Comparison of ENCODE assay signal across 24 cellular contexts in genomic region chr13:112161441-112162301, GRCh38.
DNase-seq lines count a peak whose midpoint lies in the region; ATAC-seq and TF ChIP-seq lines count a peak whose summit lies in the region.
"Had no signal": no experiment of that assay in that cellular context is flagged by ENCODE, and none has a peak within 500 bp of the region (broad histone marks: within the 10 kb centered on the region; RNA-seq: fewer than 3 reads in every experiment).

No MANE protein-coding gene starts in this region.

- H3K9me3 ChIP-seq in endodermal cell (ENCODE audit: control insufficient read depth, low read length) (no peaks in the 10 kb centered on the region), ascending aorta (peaks cover 3% of the 10 kb centered on the region in 2 donors)
- H3K9me3 ChIP-seq: MG63 had no signal

- H3K4me3 ChIP-seq in endodermal cell (ENCODE audit: low read length) (peak overlapping the region; percentile 62), ascending aorta (no peak overlapping the region)
- H3K4me3 ChIP-seq: dorsolateral prefrontal cortex, esophagus muscularis mucosa, MG63, SJSA1 had no signal

- H3K9me3 Mint-ChIP-seq in endodermal cell (peaks cover 14% of the 10 kb centered on the region), mesothelial cell of epicardium (peaks cover 15% of the 10 kb centered on the region)
- H3K9me3 Mint-ChIP-seq: activated T-cell treated with anti-CD3 and anti-CD28 coated beads, Interleukin-2, amount 50 U/mL, for 72 hours; T-helper 2 cell treated with Interferon-gamma antibody and Interleukin-4, amounts not matched to agents 5 μg/mL and 100 μg/mL, for 36 hours had no signal

- no peak for TF ChIP-seq CTCF in endodermal cell (conservative IDR thresholded peaks at IDR 0.05)
- no peak for TF ChIP-seq CTCF in mesothelial cell of epicardium (IDR thresholded peaks at IDR 0.05; ENCODE audit: unreplicated experiment)
- TF ChIP-seq CTCF in ascending aorta (IDR thresholded peaks at IDR 0.05), result no peak
- no peak for TF ChIP-seq CTCF in omental fat pad (IDR thresholded peaks at IDR 0.05)

- H3K27ac ChIP-seq in endodermal cell (ENCODE audit: low read depth, low read length) (peak overlapping the region; percentile 99), ascending aorta (no peak overlapping the region)
- H3K27ac ChIP-seq: dorsolateral prefrontal cortex, esophagus muscularis mucosa, SJSA1 had no signal

- no peak overlapping the region for H3K9ac ChIP-seq in endodermal cell (ENCODE audit: extremely low read depth, low read length, poor library complexity, severe bottlenecking)

- H3K4me1 ChIP-seq in endodermal cell (ENCODE audit: control insufficient read depth, insufficient read depth, low read length), result no peaks in the 10 kb centered on the region
- H3K4me1 ChIP-seq in ascending aorta, result no peaks in the 10 kb centered on the region
- H3K4me1 ChIP-seq: esophagus muscularis mucosa, SJSA1 had no signal

- peak; percentile 69 for DNase-seq in COR-L47 (lab: John Stamatoyannopoulos, UW)
- DNase-seq in NCI-H146 (lab: John Stamatoyannopoulos, UW), result peak; percentile 87
- peak; percentile 81 for DNase-seq in endodermal cell
- no peak for DNase-seq in mesothelial cell of epicardium (ENCODE audit: low spot score in 2 of 2, unreplicated experiment in 2 of 2)
- no peak for DNase-seq in ascending aorta (ENCODE audit: low spot score in 2 of 2)
- DNase-seq in erythroblast (lab: John Stamatoyannopoulos, UW), result no peak
- no peak for DNase-seq in omental fat pad (ENCODE audit: low spot score)
- no peak for DNase-seq in ACHN
- DNase-seq: activated CD8-positive, alpha-beta T cell treated with anti-CD3 and anti-CD28 coated beads, Interleukin-2, amount 10 ng/mL, durations not matched to agents 7 days and 5 days; activated T-cell treated with anti-CD3 and anti-CD28 coated beads, Interleukin-2, amount 50 U/mL, for 72 hours; CD4-positive, CD25-positive, alpha-beta regulatory T cell; GOT3; IMR-90; islet precursor cell; mesenchymal stem cell; MG63; NCI-H187; NCI-H526 had no signal

- H3K27me3 ChIP-seq in endodermal cell (ENCODE audit: control insufficient read depth, insufficient read depth, low read length, poor library complexity, severe bottlenecking) (no peaks in the 10 kb centered on the region), ascending aorta (no peaks in the 10 kb centered on the region)
- H3K27me3 ChIP-seq: MG63 had no signal

- peak overlapping the region; percentile 32 for H3K27ac Mint-ChIP-seq in endodermal cell
- no peak overlapping the region for H3K27ac Mint-ChIP-seq in mesothelial cell of epicardium
- H3K27ac Mint-ChIP-seq: activated CD8-positive, alpha-beta T cell treated with anti-CD3 and anti-CD28 coated beads, Interleukin-2, amount 10 ng/mL, durations not matched to agents 7 days and 5 days; activated T-cell treated with anti-CD3 and anti-CD28 coated beads, Interleukin-2, amount 50 U/mL, for 72 hours; CD4-positive, CD25-positive, alpha-beta regulatory T cell; stimulated activated naive CD8-positive, alpha-beta T cell treated with anti-CD3 and anti-CD28 coated beads, Interleukin-15, Interleukin-2, amounts not matched to agents 100 ng/mL and 50 ng/mL, for 24 hours; T-helper 2 cell treated with Interferon-gamma antibody and Interleukin-4, amounts not matched to agents 5 μg/mL and 100 μg/mL, for 36 hours had no signal

- H3K4me1 Mint-ChIP-seq in endodermal cell, result peaks cover 13% of the 10 kb centered on the region
- H3K4me1 Mint-ChIP-seq in mesothelial cell of epicardium, result peaks cover 6% of the 10 kb centered on the region
- H3K4me1 Mint-ChIP-seq: CD4-positive, CD25-positive, alpha-beta regulatory T cell had no signal

- WGBS in endodermal cell (ENCODE audit: insufficient coverage in 1 of 2, insufficient read length in 1 of 2), 2 experiments, result 16 to 21% methylated on average over 13 to 20 of the region's 22 CpGs

- H3K36me3 Mint-ChIP-seq in endodermal cell (ENCODE audit: low read depth), result no peaks in the 10 kb centered on the region
- H3K36me3 Mint-ChIP-seq in mesothelial cell of epicardium, result no peaks in the 10 kb centered on the region
- H3K36me3 Mint-ChIP-seq: CD4-positive, CD25-positive, alpha-beta regulatory T cell had no signal

- intact Hi-C loops in ascending aorta (cut with DNase I), result no loop called here

- H3K36me3 ChIP-seq in endodermal cell (ENCODE audit: control insufficient read depth, insufficient read depth, low read length), result no peaks in the 10 kb centered on the region
- no peaks in the 10 kb centered on the region for H3K36me3 ChIP-seq in ascending aorta
- H3K36me3 ChIP-seq: esophagus muscularis mucosa, MG63, SJSA1 had no signal

- no peak for TF ChIP-seq POLR2A in erythroblast (IDR thresholded peaks at IDR 0.05; ENCODE audit: low read length)

- in situ Hi-C loops in ACHN (cut with HindIII; ENCODE audit: low pct_ligation_motif_present, low pct_unique_long_range_greater_than_20kb, low sequenced_read_pairs), result no loop called here

- ATAC-seq in omental fat pad (ENCODE audit: low FRiP score), result no peak
- ATAC-seq: activated CD8-positive, alpha-beta T cell treated with anti-CD3 and anti-CD28 coated beads, Interleukin-2, amount 10 ng/mL, durations not matched to agents 7 days and 5 days; activated T-cell treated with anti-CD3 and anti-CD28 coated beads, Interleukin-2, amount 50 U/mL, for 72 hours; sciatic nerve had no signal

- H3K4me3 Mint-ChIP-seq in endodermal cell (peak overlapping the region; percentile 35), mesothelial cell of epicardium (peak overlapping the region; percentile 9)
- H3K4me3 Mint-ChIP-seq: activated CD8-positive, alpha-beta T cell treated with anti-CD3 and anti-CD28 coated beads, Interleukin-2, amount 10 ng/mL, durations not matched to agents 7 days and 5 days; activated T-cell treated with anti-CD3 and anti-CD28 coated beads, Interleukin-2, amount 50 U/mL, for 72 hours; CD4-positive, CD25-positive, alpha-beta regulatory T cell; stimulated activated naive CD8-positive, alpha-beta T cell treated with anti-CD3 and anti-CD28 coated beads, Interleukin-15, Interleukin-2, amounts not matched to agents 100 ng/mL and 50 ng/mL, for 24 hours; T-helper 2 cell treated with Interferon-gamma antibody and Interleukin-4, amounts not matched to agents 5 μg/mL and 100 μg/mL, for 36 hours had no signal

- H3K27me3 Mint-ChIP-seq in endodermal cell (ENCODE audit: insufficient read depth), result peaks cover 23% of the 10 kb centered on the region
- H3K27me3 Mint-ChIP-seq in mesothelial cell of epicardium (ENCODE audit: low read depth), result peaks cover 68% of the 10 kb centered on the region

Comparison
In these comparisons a context has a peak if more than half of its experiments do, and no peak if none do; other contexts are left out.
1. DNase-seq: peak in COR-L47 (single experiment), NCI-H146 (single experiment) and endodermal cell (single experiment); none in mesothelial cell of epicardium (0 of 2), ascending aorta (0 of 2), erythroblast (0 of 2), omental fat pad (single experiment) and ACHN (single experiment).